27 cellular contexts compared by ENCODE assay signal in the genomic region with DNA sequence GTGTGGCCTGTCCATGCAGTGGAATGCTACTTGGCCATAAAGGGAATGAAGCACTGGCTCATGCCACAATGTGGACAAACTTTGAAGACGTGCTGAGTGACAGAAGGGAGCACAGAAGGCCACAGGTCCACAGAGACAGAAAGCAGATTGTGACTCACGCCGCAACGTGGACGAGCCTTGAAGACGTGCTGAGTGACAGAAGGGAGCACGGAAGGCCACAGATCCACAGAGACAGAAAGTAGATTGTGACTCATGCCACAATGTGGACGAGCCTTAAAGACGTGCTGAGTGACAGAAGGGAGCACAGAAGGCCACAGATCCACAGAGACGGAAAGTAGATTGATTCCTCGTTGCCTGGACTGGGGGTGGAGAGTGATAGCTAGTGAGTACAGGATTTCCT. TPM values are rescaled to one million over a fixed set of nuclear protein-coding genes. Genes with fewer than 3 reads are reported as not detected.
DNase-seq lines count a peak whose midpoint lies in the region; ATAC-seq lines count a peak whose summit lies in the region.
"Had no signal": no experiment of that assay in that cellular context is flagged by ENCODE, and none has a peak within 500 bp of the region (broad histone marks: within the 10 kb centered on the region; RNA-seq: fewer than 3 reads in every experiment).

No MANE protein-coding gene starts in this region.

- H3K4me1 Mint-ChIP-seq in T-helper 1 cell treated with Interleukin-12 subunit alpha and Interleukin-12 subunit beta and Interleukin-4 antibody, amounts not matched to agents 30 μg/mL and 1 μg/mL, for 36 hours (ENCODE audit: low read depth) = peaks cover 32% of the 10 kb centered on the region
- peaks cover 37% of the 10 kb centered on the region for H3K4me1 Mint-ChIP-seq in activated T-helper 1 cell treated with anti-CD3 and anti-CD28 coated beads, Interleukin-12 subunit alpha, Interleukin-12 subunit beta, Interleukin-2, Interleukin-4 antibody, amounts not matched to agents 30 ng/mL and 10 ng/mL and 1 ng/mL, durations not matched to agents 14 hours and 24 hours and 36 hours (ENCODE audit: low read depth)

- H4K8ac ChIP-seq in neuronal stem cell (ENCODE audit: low read depth, low read length) = no peak overlapping the region

- ATAC-seq in activated naive CD4-positive, alpha-beta T cell treated with anti-CD3 and anti-CD28 coated beads, Interleukin-2, amount 50 U/mL, for 72 hours = peak; percentile 21 to 72
- ATAC-seq in HG03354 (IDR thresholded peaks at IDR 0.05; ENCODE audit: poor library complexity, severe bottlenecking, unreplicated experiment) = no peak

- in situ Hi-C loops in GM23248 (cut with MboI) = no loop called here

- H3K9me3 ChIP-seq in neuronal stem cell (replicated peaks in 1 of 2; ENCODE audit: control insufficient read depth in 2 of 2, insufficient read depth in 1 of 2, low read depth in 1 of 2, low read length in 2 of 2) (no peaks in the 10 kb centered on the region), GM23248 (ENCODE audit: low read depth) (no peaks in the 10 kb centered on the region)
- H3K9me3 ChIP-seq: HAP-1, left ventricle myocardium inferior, SJSA1, thyroid gland had no signal

- no peak overlapping the region for H3K14ac ChIP-seq in neuronal stem cell (ENCODE audit: low read length)

- no peak overlapping the region for H3K4me3 ChIP-seq in neuronal stem cell (ENCODE audit: low read length in 2 of 2)
- H3K4me3 ChIP-seq in GM23248 = no peak overlapping the region
- H3K4me3 ChIP-seq: HAP-1, left ventricle myocardium inferior, neural progenitor cell, SJSA1, thyroid gland had no signal

- peaks cover 44% of the 10 kb centered on the region for H3K79me2 ChIP-seq in GM23248 (ENCODE audit: insufficient read depth)

- H2AFZ ChIP-seq in neuronal stem cell (ENCODE audit: low read length) = no peak overlapping the region
- no peak overlapping the region for H2AFZ ChIP-seq in GM23248
- H2AFZ ChIP-seq: neural progenitor cell had no signal

- H3K79me1 ChIP-seq in neuronal stem cell (ENCODE audit: low read depth, low read length) = peaks cover 11% of the 10 kb centered on the region

- intact Hi-C loops in activated T-helper 1 cell treated with anti-CD3 and anti-CD28 coated beads, Interleukin-12 subunit alpha, Interleukin-12 subunit beta, Interleukin-2, Interleukin-4 antibody, amounts not matched to agents 30 ng/mL and 10 ng/mL and 1 ng/mL, durations not matched to agents 14 hours and 24 hours and 36 hours (cut with micrococcal nuclease) = no loop called here

- H3F3A ChIP-seq in GM23248 (ENCODE audit: insufficient read depth) = no peaks in the 10 kb centered on the region; the same call in 1 of the 2 replicates

- H3K9ac ChIP-seq in neuronal stem cell (ENCODE audit: low read depth, low read length, poor library complexity) (no peak overlapping the region), GM23248 (no peak overlapping the region)
- H3K9ac ChIP-seq: neural progenitor cell had no signal

- H2BK12ac ChIP-seq in neuronal stem cell (ENCODE audit: low read length) = no peak overlapping the region

- H3K23ac ChIP-seq in neuronal stem cell (ENCODE audit: low read depth, low read length, poor library complexity) = no peak overlapping the region

- H3K36me3 ChIP-seq in neuronal stem cell (replicated peaks in 1 of 2; ENCODE audit: control insufficient read depth in 2 of 2, insufficient read depth in 2 of 2, low read length in 2 of 2) = peaks cover 47 to 96% of the 10 kb centered on the region in 2 donors
- H3K36me3 ChIP-seq in GM23248 (ENCODE audit: low read depth) = peaks cover 31% of the 10 kb centered on the region; the same call in 1 of the 2 replicates
- H3K36me3 ChIP-seq: neural progenitor cell had no signal

- peaks cover 21 to 26% of the 10 kb centered on the region in 2 donors for H3K36me3 Mint-ChIP-seq in activated naive CD4-positive, alpha-beta T cell treated with anti-CD3 and anti-CD28 coated beads, Interleukin-2, amount 50 U/mL, for 72 hours
- peaks cover 48% of the 10 kb centered on the region for H3K36me3 Mint-ChIP-seq in T-helper 1 cell treated with Interleukin-12 subunit alpha and Interleukin-12 subunit beta and Interleukin-4 antibody, amounts not matched to agents 30 μg/mL and 1 μg/mL, for 36 hours (ENCODE audit: low read depth)
- H3K36me3 Mint-ChIP-seq in activated T-helper 1 cell treated with anti-CD3 and anti-CD28 coated beads, Interleukin-12 subunit alpha, Interleukin-12 subunit beta, Interleukin-2, Interleukin-4 antibody, amounts not matched to agents 30 ng/mL and 10 ng/mL and 1 ng/mL, durations not matched to agents 14 hours and 24 hours and 36 hours (ENCODE audit: low read depth) = peaks cover 46% of the 10 kb centered on the region

- no peak overlapping the region for H3K18ac ChIP-seq in neuronal stem cell (ENCODE audit: low read length)

- no CpG with 5 or more reads among the region's 11 CpGs for WGBS in neuronal stem cell (ENCODE audit: extremely low coverage in 2 of 2, insufficient read length in 2 of 2, insufficient replicate concordance in 1 of 2), 2 donors
- WGBS in GM23248 (ENCODE audit: low coverage in 1 of 2, low lambda C conversion rate in 2 of 2, missing lambda C conversion rate in 2 of 2), 2 experiments = 88 to 91% methylated on average over 11 of the region's 11 CpGs

- H4K91ac ChIP-seq in neuronal stem cell (ENCODE audit: low read depth, low read length, poor library complexity) = peak overlapping the region; percentile 69

- H2BK15ac ChIP-seq in neuronal stem cell (ENCODE audit: low read length) = no peak overlapping the region

- H3K27ac ChIP-seq in neuronal stem cell (replicated peaks; ENCODE audit: low read length) (no peak overlapping the region), GM23248 (no peak overlapping the region)
- H3K27ac ChIP-seq: epithelial cell of prostate, left ventricle myocardium inferior, neural progenitor cell, SJSA1, thyroid gland had no signal

- no peak overlapping the region for H2BK5ac ChIP-seq in neuronal stem cell (ENCODE audit: low read length)

- H3K27me3 Mint-ChIP-seq in T-helper 1 cell treated with Interleukin-12 subunit alpha and Interleukin-12 subunit beta and Interleukin-4 antibody, amounts not matched to agents 30 μg/mL and 1 μg/mL, for 36 hours (ENCODE audit: low read depth) = no peaks in the 10 kb centered on the region
- no peaks in the 10 kb centered on the region for H3K27me3 Mint-ChIP-seq in activated T-helper 1 cell treated with anti-CD3 and anti-CD28 coated beads, Interleukin-12 subunit alpha, Interleukin-12 subunit beta, Interleukin-2, Interleukin-4 antibody, amounts not matched to agents 30 ng/mL and 10 ng/mL and 1 ng/mL, durations not matched to agents 14 hours and 24 hours and 36 hours (ENCODE audit: insufficient read depth)
- H3K27me3 Mint-ChIP-seq: activated naive CD4-positive, alpha-beta T cell treated with anti-CD3 and anti-CD28 coated beads, Interleukin-2, amount 50 U/mL, for 24 hours; IgD-negative memory B cell; progenitor cell of endocrine pancreas had no signal

- no peaks in the 10 kb centered on the region for H4K20me1 ChIP-seq in GM23248 (ENCODE audit: insufficient read depth)

- H3K4ac ChIP-seq in neuronal stem cell (ENCODE audit: low read length) = no peak overlapping the region

- no peak overlapping the region for H3K4me2 ChIP-seq in neuronal stem cell (ENCODE audit: insufficient read depth, low read length, poor library complexity, severe bottlenecking)
- H3K4me2 ChIP-seq in GM23248 (ENCODE audit: unreplicated experiment) = no peak overlapping the region
- H3K4me2 ChIP-seq: neural progenitor cell had no signal

- no peak overlapping the region for H2BK120ac ChIP-seq in neuronal stem cell (ENCODE audit: low read depth, low read length)

- peak overlapping the region; percentile 18 to 60 for H3K27ac Mint-ChIP-seq in activated naive CD4-positive, alpha-beta T cell treated with anti-CD3 and anti-CD28 coated beads, Interleukin-2, amount 50 U/mL, for 72 hours
- peak overlapping the region; percentile 84 for H3K27ac Mint-ChIP-seq in T-helper 1 cell treated with Interleukin-12 subunit alpha and Interleukin-12 subunit beta and Interleukin-4 antibody, amounts not matched to agents 30 μg/mL and 1 μg/mL, for 36 hours
- H3K27ac Mint-ChIP-seq in activated T-helper 1 cell treated with anti-CD3 and anti-CD28 coated beads, Interleukin-12 subunit alpha, Interleukin-12 subunit beta, Interleukin-2, Interleukin-4 antibody, amounts not matched to agents 30 ng/mL and 10 ng/mL and 1 ng/mL, durations not matched to agents 14 hours and 24 hours and 36 hours = peak overlapping the region; percentile 25
- H3K27ac Mint-ChIP-seq: activated naive CD4-positive, alpha-beta T cell treated with anti-CD3 and anti-CD28 coated beads, Interleukin-2, amount 50 U/mL, for 24 hours; IgD-negative memory B cell; neural progenitor cell; progenitor cell of endocrine pancreas had no signal

- H3K4me1 ChIP-seq in neuronal stem cell (ENCODE audit: control insufficient read depth in 2 of 2, insufficient read depth in 1 of 2, low read depth in 1 of 2, low read length in 2 of 2) = no peaks in the 10 kb centered on the region
- no peaks in the 10 kb centered on the region for H3K4me1 ChIP-seq in GM23248 (ENCODE audit: insufficient read depth)
- H3K4me1 ChIP-seq: HAP-1, neural progenitor cell, SJSA1 had no signal

- H2AK5ac ChIP-seq in neuronal stem cell (ENCODE audit: low read depth, low read length) = no peak overlapping the region

- H3K27me3 ChIP-seq in neuronal stem cell (ENCODE audit: control insufficient read depth in 3 of 3, insufficient read depth in 3 of 3, low read depth in 1 of 3, low read length in 3 of 3) (peaks cover 0 to 1% (median 0%) of the 10 kb centered on the region in 3 experiments), GM23248 (replicated peaks; ENCODE audit: insufficient read depth) (no peaks in the 10 kb centered on the region)
- H3K27me3 ChIP-seq: neural progenitor cell, SJSA1, thyroid gland had no signal

- DNase-seq in activated naive CD4-positive, alpha-beta T cell treated with anti-CD3 and anti-CD28 coated beads, Interleukin-2, amount 50 U/mL, for 72 hours (ENCODE audit: low spot score in 2 of 2) = no peak
- no peak for DNase-seq in activated naive CD4-positive, alpha-beta T cell (lab: John Stamatoyannopoulos, UW)
- DNase-seq in activated T-helper 1 cell treated with anti-CD3 and anti-CD28 coated beads, Interleukin-12 subunit alpha, Interleukin-12 subunit beta, Interleukin-2, Interleukin-4 antibody, amounts not matched to agents 30 ng/mL and 10 ng/mL and 1 ng/mL, durations not matched to agents 14 hours and 24 hours and 36 hours (ENCODE audit: low spot score) = no peak
- DNase-seq in neuronal stem cell (ENCODE audit: low spot score) = no peak
- DNase-seq in islet precursor cell = no peak
- no peak for DNase-seq in GM23248
- DNase-seq: cerebellar nuclear complex; GDM1; left ventricle myocardium inferior; midbrain; NCI-H1417 treated with DMSO at 0.1 percent for 48 hours; NCI-H524; NK-92 treated with Interleukin-12 subunit alpha and Interleukin-12 subunit beta, amount 100 ng/mL, for 24 hours; thyroid gland had no signal

- H3K9me2 ChIP-seq in GM23248 (ENCODE audit: insufficient read depth) = no peaks in the 10 kb centered on the region

- H3K9me3 Mint-ChIP-seq in activated naive CD4-positive, alpha-beta T cell treated with anti-CD3 and anti-CD28 coated beads, Interleukin-2, amount 50 U/mL, for 72 hours = no peaks in the 10 kb centered on the region
- no peaks in the 10 kb centered on the region for H3K9me3 Mint-ChIP-seq in T-helper 1 cell treated with Interleukin-12 subunit alpha and Interleukin-12 subunit beta and Interleukin-4 antibody, amounts not matched to agents 30 μg/mL and 1 μg/mL, for 36 hours
- H3K9me3 Mint-ChIP-seq in activated T-helper 1 cell treated with anti-CD3 and anti-CD28 coated beads, Interleukin-12 subunit alpha, Interleukin-12 subunit beta, Interleukin-2, Interleukin-4 antibody, amounts not matched to agents 30 ng/mL and 10 ng/mL and 1 ng/mL, durations not matched to agents 14 hours and 24 hours and 36 hours = no peaks in the 10 kb centered on the region
- H3K9me3 Mint-ChIP-seq: activated naive CD4-positive, alpha-beta T cell treated with anti-CD3 and anti-CD28 coated beads, Interleukin-2, amount 50 U/mL, for 24 hours; IgD-negative memory B cell; neural progenitor cell had no signal

- H3K4me3 Mint-ChIP-seq in T-helper 1 cell treated with Interleukin-12 subunit alpha and Interleukin-12 subunit beta and Interleukin-4 antibody, amounts not matched to agents 30 μg/mL and 1 μg/mL, for 36 hours = no peak overlapping the region
- no peak overlapping the region for H3K4me3 Mint-ChIP-seq in activated T-helper 1 cell treated with anti-CD3 and anti-CD28 coated beads, Interleukin-12 subunit alpha, Interleukin-12 subunit beta, Interleukin-2, Interleukin-4 antibody, amounts not matched to agents 30 ng/mL and 10 ng/mL and 1 ng/mL, durations not matched to agents 14 hours and 24 hours and 36 hours
- H3K4me3 Mint-ChIP-seq: activated naive CD4-positive, alpha-beta T cell treated with anti-CD3 and anti-CD28 coated beads, Interleukin-2, amount 50 U/mL, for 24 hours; CD14-positive monocyte; neural progenitor cell had no signal

RNA-seq across cellular contexts. Expression of a gene that starts 19.2 kb away (rescaled TPM):
- total RNA-seq in activated naive CD4-positive, alpha-beta T cell treated with anti-CD3 and anti-CD28 coated beads, Interleukin-2, amount 50 U/mL, for 72 hours = 10 to 100 TPM; 70.3 to 71.9 TPM
- total RNA-seq in activated T-helper 1 cell treated with anti-CD3 and anti-CD28 coated beads, Interleukin-12 subunit alpha, Interleukin-12 subunit beta, Interleukin-2, Interleukin-4 antibody, amounts not matched to agents 30 ng/mL and 10 ng/mL and 1 ng/mL, durations not matched to agents 14 hours and 24 hours and 36 hours = 115 and 116 TPM in 2 replicates
- polyA plus RNA-seq in neuronal stem cell (2013, experiment 1 of 2) = 48.7 TPM
- polyA plus RNA-seq in neuronal stem cell (2013, experiment 2 of 2) = 49.9 TPM
- 8.9 and 9.7 TPM in 2 replicates for total RNA-seq in GM23248 (2014; rRNA removed; shearing (Covaris generic))
- 23.1 and 24.9 TPM in 2 replicates for polyA plus RNA-seq in GM23248 (2016; fragmentation: Nextera tagmentation; extraction: Ambion mirVana)

RNA-seq across cellular contexts. Expression of a gene that starts 48.9 kb away (rescaled TPM):
- not detected for total RNA-seq in activated naive CD4-positive, alpha-beta T cell treated with anti-CD3 and anti-CD28 coated beads, Interleukin-2, amount 50 U/mL, for 72 hours
- not detected in 2 replicates for total RNA-seq in activated T-helper 1 cell treated with anti-CD3 and anti-CD28 coated beads, Interleukin-12 subunit alpha, Interleukin-12 subunit beta, Interleukin-2, Interleukin-4 antibody, amounts not matched to agents 30 ng/mL and 10 ng/mL and 1 ng/mL, durations not matched to agents 14 hours and 24 hours and 36 hours
- polyA plus RNA-seq in neuronal stem cell (2013, experiment 1 of 2) = 0.06 TPM
- 0.08 TPM for polyA plus RNA-seq in neuronal stem cell (2013, experiment 2 of 2)
- not detected in 2 replicates for total RNA-seq in GM23248 (2014; rRNA removed; shearing (Covaris generic))
- polyA plus RNA-seq in GM23248 (2016; fragmentation: Nextera tagmentation; extraction: Ambion mirVana) = not detected in 2 replicates
- total RNA-seq: fibroblast of villous mesenchyme; left ventricle myocardium inferior; MCF 10A; SJSA1; T-helper 1 cell treated with Interleukin-12 subunit alpha and Interleukin-12 subunit beta and Interleukin-4 antibody, amounts not matched to agents 30 ng/mL and 1 ng/mL, for 36 hours; thyroid gland had no signal
- polyA plus RNA-seq: CD14-positive monocyte, IgD-negative memory B cell had no signal

Comparison
In these comparisons a context has a peak if more than half of its experiments do, and no peak if none do; other contexts are left out.
1. H3K27ac Mint-ChIP-seq: peak in every context shown above with its lines; median percentile 84 in T-helper 1 cell treated with Interleukin-12 subunit alpha and Interleukin-12 subunit beta and Interleukin-4 antibody, amounts not matched to agents 30 μg/mL and 1 μg/mL, for 36 hours; 39 in activated naive CD4-positive, alpha-beta T cell treated with anti-CD3 and anti-CD28 coated beads, Interleukin-2, amount 50 U/mL, for 72 hours; 25 in activated T-helper 1 cell treated with anti-CD3 and anti-CD28 coated beads, Interleukin-12 subunit alpha, Interleukin-12 subunit beta, Interleukin-2, Interleukin-4 antibody, amounts not matched to agents 30 ng/mL and 10 ng/mL and 1 ng/mL, durations not matched to agents 14 hours and 24 hours and 36 hours.